In the genomic region with DNA sequence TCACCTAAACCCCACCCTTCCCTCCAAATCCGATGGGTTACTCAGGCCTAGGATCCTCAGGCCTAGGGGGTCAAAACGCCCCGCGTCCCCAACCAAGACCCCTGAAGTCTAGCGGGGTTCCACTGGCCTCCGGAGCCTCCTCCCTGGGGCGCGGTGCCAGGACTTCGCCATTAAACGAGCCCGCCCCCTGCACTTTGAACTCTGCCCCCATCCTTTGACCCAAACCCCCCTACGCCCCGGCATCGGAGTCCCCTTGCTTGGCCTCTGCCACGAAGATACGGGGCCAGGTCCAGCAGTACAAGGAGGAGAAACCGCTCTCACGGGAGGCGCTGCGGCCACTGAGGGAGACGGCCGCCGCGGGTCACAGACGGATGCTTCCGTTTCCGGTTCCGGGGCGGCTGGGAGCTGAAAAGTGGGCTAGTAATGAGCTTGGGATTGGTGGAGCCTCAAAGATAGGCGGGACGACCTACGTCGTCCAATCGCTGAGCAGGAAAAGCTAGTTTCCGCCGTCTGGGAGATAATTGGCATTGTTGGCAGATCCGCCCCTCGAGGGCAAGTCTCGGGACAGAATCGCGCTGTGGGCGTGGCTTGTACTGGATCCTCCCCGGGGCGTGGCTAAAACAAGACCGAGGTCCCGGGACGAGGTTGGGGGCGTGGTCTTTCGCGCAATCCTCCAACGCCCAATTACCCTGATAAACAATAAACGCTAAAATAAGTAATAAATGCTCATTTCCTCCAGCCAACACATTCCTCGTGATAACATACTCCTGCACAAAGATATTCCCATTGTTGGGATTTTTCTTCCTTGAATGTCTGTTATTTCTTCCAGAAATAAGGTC, we compare ENCODE assay signal across 8 cellular contexts. TPM values are rescaled to one million over a fixed set of nuclear protein-coding genes. Genes with fewer than 3 reads are reported as not detected.
DNase-seq lines count a peak whose midpoint lies in the region; ATAC-seq and TF ChIP-seq lines count a peak whose summit lies in the region.

No MANE protein-coding gene starts in this region.

- TF ChIP-seq CTCF in left ventricle myocardium inferior (IDR thresholded peaks at IDR 0.05; ENCODE audit: borderline replicate concordance) (no peak), upper lobe of right lung (IDR thresholded peaks at IDR 0.05) (no peak)

- intact Hi-C loops in left ventricle myocardium inferior (cut with micrococcal nuclease) (loop anchor here (10.0 kb wide), 1 partner anchor 214 kb away; no protein-coding TSS in a partner anchor), posterior vena cava (cut with DNase I) (loop anchor here in 1 of 2 donors (5.0 kb wide), 2 partner anchors 177 to 212 kb away; no protein-coding TSS in a partner anchor), upper lobe of right lung (cut with DNase I) (no loop called here)

- peak; percentile 92 for ATAC-seq in GM18498 (IDR thresholded peaks at IDR 0.05; ENCODE audit: unreplicated experiment)
- peak; percentile 97 for ATAC-seq in HG02885 (IDR thresholded peaks at IDR 0.05; ENCODE audit: poor library complexity, unreplicated experiment)
- peak; percentile 96 for ATAC-seq in T-helper 17 cell
- peak; percentile 97 for ATAC-seq in upper lobe of right lung

- H3K36me3 ChIP-seq in left ventricle myocardium inferior (no peaks in the 10 kb centered on the region), upper lobe of right lung (no peaks in the 10 kb centered on the region)

- no peaks in the 10 kb centered on the region for H3K27me3 ChIP-seq in left ventricle myocardium inferior (ENCODE audit: low read depth)
- no peaks in the 10 kb centered on the region for H3K27me3 ChIP-seq in upper lobe of right lung

- DNase-seq in NCI-H1694 (lab: John Stamatoyannopoulos, UW) (peak; percentile 98), T-helper 17 cell (peak; percentile 99 to 100 (median 99)), left ventricle myocardium inferior (peak; percentile 100), posterior vena cava (ENCODE audit: low spot score) (peak; percentile 100), upper lobe of right lung (peak; percentile 100)

- H3K4me1 Mint-ChIP-seq in T-helper 17 cell, result peaks cover 12% of the 10 kb centered on the region

- H3K27ac ChIP-seq in angular gyrus (ENCODE audit: low read depth, low read length) (peak overlapping the region; percentile 96), left ventricle myocardium inferior (replicated peaks) (peak overlapping the region; percentile 96), upper lobe of right lung (peak overlapping the region; percentile 90)

- no peaks in the 10 kb centered on the region for H3K36me3 Mint-ChIP-seq in T-helper 17 cell (ENCODE audit: low read depth)

- H3K4me1 ChIP-seq in left ventricle myocardium inferior, result peaks cover 25% of the 10 kb centered on the region
- H3K4me1 ChIP-seq in upper lobe of right lung, result peaks cover 23% of the 10 kb centered on the region

- peak overlapping the region; percentile 96 for H3K4me3 Mint-ChIP-seq in T-helper 17 cell

- peak overlapping the region; percentile 90 for H3K4me3 ChIP-seq in left ventricle myocardium inferior
- peak overlapping the region; percentile 69 for H3K4me3 ChIP-seq in upper lobe of right lung

- no peaks in the 10 kb centered on the region for H3K27me3 Mint-ChIP-seq in T-helper 17 cell

- H3K9me3 ChIP-seq in T-helper 17 cell (ENCODE audit: control insufficient read depth, low read length, poor library complexity, severe bottlenecking), result no peaks in the 10 kb centered on the region
- no peaks in the 10 kb centered on the region for H3K9me3 ChIP-seq in left ventricle myocardium inferior (replicated peaks)
- no peaks in the 10 kb centered on the region for H3K9me3 ChIP-seq in upper lobe of right lung

- H3K27ac Mint-ChIP-seq in T-helper 17 cell, result peak overlapping the region; percentile 99

RNA-seq across cellular contexts. Expression of a gene that starts 5.7 kb away (rescaled TPM):
- total RNA-seq in T-helper 17 cell, result 1 to 10 TPM; 2.7 to 3.0 TPM
- total RNA-seq in left ventricle myocardium inferior, result 1.6 TPM
- total RNA-seq in posterior vena cava, result 1 to 10 TPM; 2.4 to 4.0 TPM
- 4.2 TPM for total RNA-seq in upper lobe of right lung

RNA-seq across cellular contexts. Expression of a gene that starts 26.9 kb away (rescaled TPM):
- under 1 TPM in 1 of 2 donors, not detected in 1; 0.29 TPM for total RNA-seq in T-helper 17 cell
- 1.3 TPM for total RNA-seq in left ventricle myocardium inferior
- total RNA-seq in posterior vena cava, result 1 to 10 TPM in 1 of 2 donors, under 1 TPM in 1; 0.57 to 3.4 TPM
- 6.7 TPM for total RNA-seq in upper lobe of right lung

RNA-seq across cellular contexts. Expression of a gene that starts 49.8 kb away (rescaled TPM):
- total RNA-seq in T-helper 17 cell (1 to 10 TPM; 2.0 to 2.6 TPM), left ventricle myocardium inferior (3.2 TPM), posterior vena cava (1 to 10 TPM; 2.4 to 3.0 TPM), upper lobe of right lung (7.2 TPM)

Comparison
In these comparisons a context has a peak if more than half of its experiments do, and no peak if none do; other contexts are left out.
1. Peak in every context shown above with its lines: DNase-seq, ATAC-seq, H3K4me3 ChIP-seq and H3K27ac ChIP-seq.